ENCODE assay signal across 11 cellular contexts in genomic region chr21:34800797-34801518, GRCh38.
DNase-seq lines count a peak whose midpoint lies in the region; ATAC-seq and TF ChIP-seq lines count a peak whose summit lies in the region.
"Had no signal": no experiment of that assay in that cellular context is flagged by ENCODE, and none has a peak within 500 bp of the region (broad histone marks: within the 10 kb centered on the region; RNA-seq: fewer than 3 reads in every experiment).

No MANE protein-coding gene starts in this region.

- peaks cover 28% of the 10 kb centered on the region for H3K79me2 ChIP-seq in fibroblast of lung (ENCODE audit: control insufficient read depth, insufficient read depth, low read length)

- ATAC-seq in CD8-positive, alpha-beta T cell: peak; percentile 59
- no peak for ATAC-seq in sciatic nerve

- POLR2A ChIA-PET in CD8-positive, alpha-beta T cell (lab: Charles Lee): no interaction called here

- no peak overlapping the region for H3K4me3 ChIP-seq in CD8-positive, alpha-beta T cell (ENCODE audit: low read depth, low read length)
- H3K4me3 ChIP-seq in fibroblast of lung (replicated peaks in 1 of 4; ENCODE audit: control extremely low read depth in 1 of 4, insufficient read depth in 1 of 4, low read depth in 3 of 4, low read length in 4 of 4): no peak overlapping the region
- H3K4me3 ChIP-seq: SJSA1 had no signal

- no peaks in the 10 kb centered on the region for H3K27me3 ChIP-seq in CD8-positive, alpha-beta T cell (ENCODE audit: insufficient read depth, low read length)
- H3K27me3 ChIP-seq in fibroblast of lung (ENCODE audit: control insufficient read depth, insufficient read depth, low read length): no peaks in the 10 kb centered on the region
- H3K27me3 ChIP-seq: SJSA1 had no signal

- H3K9me3 Mint-ChIP-seq in CD8-positive, alpha-beta T cell: no peaks in the 10 kb centered on the region
- H3K9me3 Mint-ChIP-seq in nephron: peaks cover 21% of the 10 kb centered on the region
- H3K9me3 Mint-ChIP-seq in activated CD4-positive, alpha-beta T cell treated with anti-CD3 and anti-CD28 coated beads, Interleukin-2, amount 10 ng/mL, durations not matched to agents 24 days and 14 days: no peaks in the 10 kb centered on the region
- H3K9me3 Mint-ChIP-seq: IgD-negative memory B cell had no signal

- H3K9me3 ChIP-seq in CD8-positive, alpha-beta T cell (ENCODE audit: low read length): no peaks in the 10 kb centered on the region
- H3K9me3 ChIP-seq in fibroblast of lung (ENCODE audit: control insufficient read depth, insufficient read depth, low read depth, low read length): no peaks in the 10 kb centered on the region
- H3K9me3 ChIP-seq: SJSA1 had no signal

- H3K36me3 Mint-ChIP-seq in CD8-positive, alpha-beta T cell: peaks cover 70% of the 10 kb centered on the region
- peaks cover 12% of the 10 kb centered on the region for H3K36me3 Mint-ChIP-seq in nephron (ENCODE audit: low read depth)
- H3K36me3 Mint-ChIP-seq in activated CD4-positive, alpha-beta T cell treated with anti-CD3 and anti-CD28 coated beads, Interleukin-2, amount 10 ng/mL, durations not matched to agents 24 days and 14 days (ENCODE audit: low read depth): peaks cover 66% of the 10 kb centered on the region

- CTCF ChIA-PET in CD8-positive, alpha-beta T cell (lab: Charles Lee): interaction anchor here (1.5 to 1.9 kb wide), 2 partner anchors 13 to 599 kb away, joined by 4 to 6 read pairs; no protein-coding TSS in a partner anchor

- H3K4me1 Mint-ChIP-seq in CD8-positive, alpha-beta T cell (ENCODE audit: low read depth): peaks cover 22% of the 10 kb centered on the region
- H3K4me1 Mint-ChIP-seq in nephron: peaks cover 61% of the 10 kb centered on the region
- peaks cover 20% of the 10 kb centered on the region for H3K4me1 Mint-ChIP-seq in activated CD4-positive, alpha-beta T cell treated with anti-CD3 and anti-CD28 coated beads, Interleukin-2, amount 10 ng/mL, durations not matched to agents 24 days and 14 days

- DNase-seq in CD8-positive, alpha-beta T cell: no peak
- DNase-seq in NCI-H69 (lab: John Stamatoyannopoulos, UW) (peak; percentile 20), fibroblast of lung (ENCODE audit: low read depth in 2 of 2) (peak; percentile 50 to 57), sciatic nerve (ENCODE audit: low spot score) (no peak), amygdala (lab: John Stamatoyannopoulos, UW) (no peak), kidney glomerular epithelial cell (lab: John Stamatoyannopoulos, UW) (no peak)
- no peak for DNase-seq in activated CD4-positive, alpha-beta T cell treated with anti-CD3 and anti-CD28 coated beads, Interleukin-2, amount 10 ng/mL, durations not matched to agents 24 days and 14 days
- DNase-seq: NCI-H1417 treated with DMSO at 0.1 percent for 48 hours had no signal

- H3K36me3 ChIP-seq in CD8-positive, alpha-beta T cell (ENCODE audit: insufficient read depth, low read length): peaks cover 27% of the 10 kb centered on the region
- H3K36me3 ChIP-seq in fibroblast of lung (ENCODE audit: control insufficient read depth, insufficient read depth, low read length): peaks cover 8% of the 10 kb centered on the region

- TF ChIP-seq CTCF in CD8-positive, alpha-beta T cell (IDR thresholded peaks at IDR 0.05): no peak
- no peak for TF ChIP-seq CTCF in fibroblast of lung (conservative IDR thresholded peaks at IDR 0.05 in 1 of 2, IDR thresholded peaks at IDR 0.05 in 1 of 2; ENCODE audit: low read depth in 1 of 2, low read length in 2 of 2)
- no peak for TF ChIP-seq CTCF in nephron (IDR thresholded peaks at IDR 0.05; ENCODE audit: unreplicated experiment in 3 of 3)

- H2AFZ ChIP-seq in fibroblast of lung (ENCODE audit: low read length): no peak overlapping the region

- no peak overlapping the region for H3K4me2 ChIP-seq in fibroblast of lung (ENCODE audit: extremely low read depth, insufficient read depth, low read length)

- H3K27me3 Mint-ChIP-seq in CD8-positive, alpha-beta T cell (ENCODE audit: low read depth): no peaks in the 10 kb centered on the region
- H3K27me3 Mint-ChIP-seq in nephron (ENCODE audit: low read depth): peaks cover 8% of the 10 kb centered on the region
- no peaks in the 10 kb centered on the region for H3K27me3 Mint-ChIP-seq in activated CD4-positive, alpha-beta T cell treated with anti-CD3 and anti-CD28 coated beads, Interleukin-2, amount 10 ng/mL, durations not matched to agents 24 days and 14 days
- H3K27me3 Mint-ChIP-seq: IgD-negative memory B cell had no signal

- H3K4me1 ChIP-seq in CD8-positive, alpha-beta T cell (ENCODE audit: insufficient read depth, low read length): no peaks in the 10 kb centered on the region
- H3K4me1 ChIP-seq in fibroblast of lung (ENCODE audit: control insufficient read depth, extremely low read depth, insufficient read depth, low read length): peaks cover 17% of the 10 kb centered on the region

- intact Hi-C loops in CD8-positive, alpha-beta T cell (cut with DNase I, micrococcal nuclease): loop anchor here (1.0 to 10.0 kb wide), 4 partner anchors 244 to 1039 kb away; partner anchors contain the start of gene RUNX1 (in 1 of the 2)
- intact Hi-C loops in sciatic nerve (cut with DNase I): no loop called here
- intact Hi-C loops in activated CD4-positive, alpha-beta T cell treated with anti-CD3 and anti-CD28 coated beads, Interleukin-2, amount 10 ng/mL, durations not matched to agents 24 days and 14 days (cut with micrococcal nuclease): loop anchor here (5.0 to 10.0 kb wide), 2 partner anchors 424 to 601 kb away; no protein-coding TSS in a partner anchor

- no peak overlapping the region for H3K9ac ChIP-seq in fibroblast of lung (ENCODE audit: insufficient read depth, low read length)

- no peaks in the 10 kb centered on the region for H4K20me1 ChIP-seq in fibroblast of lung (ENCODE audit: control insufficient read depth, extremely low read depth, insufficient read depth, low read length)

- H3K27ac Mint-ChIP-seq in CD8-positive, alpha-beta T cell: peak overlapping the region; percentile 25
- peak overlapping the region; percentile 8 to 88 (median 59) for H3K27ac Mint-ChIP-seq in nephron
- no peak overlapping the region for H3K27ac Mint-ChIP-seq in activated CD4-positive, alpha-beta T cell treated with anti-CD3 and anti-CD28 coated beads, Interleukin-2, amount 10 ng/mL, durations not matched to agents 24 days and 14 days
- H3K27ac Mint-ChIP-seq: IgD-negative memory B cell had no signal

- no peak overlapping the region for H3K4me3 Mint-ChIP-seq in CD8-positive, alpha-beta T cell
- no peak overlapping the region for H3K4me3 Mint-ChIP-seq in nephron
- no peak overlapping the region for H3K4me3 Mint-ChIP-seq in activated CD4-positive, alpha-beta T cell treated with anti-CD3 and anti-CD28 coated beads, Interleukin-2, amount 10 ng/mL, durations not matched to agents 24 days and 14 days
- H3K4me3 Mint-ChIP-seq: IgD-negative memory B cell had no signal

- H3K27ac ChIP-seq in CD8-positive, alpha-beta T cell (ENCODE audit: low read depth, low read length): no peak overlapping the region
- no peak overlapping the region for H3K27ac ChIP-seq in fibroblast of lung (ENCODE audit: insufficient read depth, low read length)
- H3K27ac ChIP-seq: SJSA1 had no signal

Comparison
In these comparisons a context has a peak if more than half of its experiments do, and no peak if none do; other contexts are left out.
1. DNase-seq: peak in NCI-H69 (single experiment) and fibroblast of lung (2 of 2); none in CD8-positive, alpha-beta T cell (0 of 7), sciatic nerve (single experiment), amygdala (0 of 56), kidney glomerular epithelial cell (single experiment) and activated CD4-positive, alpha-beta T cell treated with anti-CD3 and anti-CD28 coated beads, Interleukin-2, amount 10 ng/mL, durations not matched to agents 24 days and 14 days (single experiment).